1 cellular context compared by ENCODE assay signal in genomic region chr12:76936562-76937185, GRCh38.
TF ChIP-seq lines count a peak whose summit lies in the region.

No MANE protein-coding gene starts in this region.

TF ChIP-seq in GM23338, 12 proteins besides CTCF, POLR2A, EP300 and RAD21 (continued from another document):
- TF ChIP-seq ZNF462 (CRISPR knock-in tag; IDR thresholded peaks at IDR 0.05) (no peak), ZNF114 (CRISPR knock-in tag; IDR thresholded peaks at IDR 0.05) (no peak), ETS1 (IDR thresholded peaks at IDR 0.05) (no peak), EZH2 (IDR thresholded peaks at IDR 0.05; ENCODE audit: low read depth, unreplicated experiment) (no peak), ZNF331 (CRISPR knock-in tag; IDR thresholded peaks at IDR 0.05; ENCODE audit: low read depth) (no peak), NANOG (IDR thresholded peaks at IDR 0.05; ENCODE audit: borderline replicate concordance) (no peak), REST (IDR thresholded peaks at IDR 0.05; ENCODE audit: unreplicated experiment) (no peak)
